8 cellular contexts compared by ENCODE assay signal in the genomic region with DNA sequence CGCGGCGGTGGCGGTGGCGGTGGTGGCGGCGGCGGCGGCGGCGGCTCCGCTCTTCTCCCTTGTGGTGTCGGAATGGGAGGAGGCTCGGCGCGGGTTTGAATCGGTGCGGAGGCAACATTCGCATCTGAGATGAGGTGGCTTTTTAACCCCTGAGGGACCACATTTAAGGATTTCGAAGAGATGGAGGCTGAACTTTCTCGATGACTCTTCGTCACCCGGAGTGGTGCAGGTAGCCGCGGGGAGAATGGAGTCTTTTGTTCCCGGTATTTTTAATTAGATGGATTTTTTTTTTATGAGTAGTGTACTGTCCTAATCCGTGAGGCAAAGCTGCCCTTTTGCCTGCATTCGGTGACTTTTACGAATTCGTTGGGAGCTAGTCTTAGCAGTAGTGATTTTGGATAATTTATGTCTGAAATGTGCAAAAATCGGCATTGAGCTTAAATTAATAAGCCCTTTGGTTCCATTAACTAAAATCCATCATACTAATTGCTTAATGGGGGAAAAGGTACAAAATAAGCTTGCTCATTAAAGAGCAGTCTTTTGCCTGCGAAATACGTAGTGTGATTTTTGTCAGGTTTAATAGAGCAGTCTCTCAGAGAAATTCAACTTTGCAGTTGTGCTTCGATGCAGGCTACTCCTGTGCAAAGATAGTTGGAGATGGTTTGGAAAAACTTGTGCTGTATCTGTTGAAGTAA.
DNase-seq lines count a peak whose midpoint lies in the region; ATAC-seq and TF ChIP-seq lines count a peak whose summit lies in the region.

No MANE protein-coding gene starts in this region.

- H3K9me3 Mint-ChIP-seq in CD8-positive, alpha-beta T cell, result no peaks in the 10 kb centered on the region
- no peaks in the 10 kb centered on the region for H3K9me3 Mint-ChIP-seq in activated CD8-positive, alpha-beta T cell treated with anti-CD3 and anti-CD28 coated beads, Interleukin-2, amount 10 ng/mL, durations not matched to agents 7 days and 5 days (ENCODE audit: insufficient read depth)

- no peaks in the 10 kb centered on the region for H3K36me3 Mint-ChIP-seq in CD8-positive, alpha-beta T cell
- peaks cover 3% of the 10 kb centered on the region for H3K36me3 Mint-ChIP-seq in activated CD8-positive, alpha-beta T cell treated with anti-CD3 and anti-CD28 coated beads, Interleukin-2, amount 10 ng/mL, durations not matched to agents 7 days and 5 days (ENCODE audit: low read depth)

- H3K4me3 ChIP-seq in CD8-positive, alpha-beta T cell (ENCODE audit: low read depth, low read length), result peak overlapping the region; percentile 38
- H3K4me3 ChIP-seq in retinal pigment epithelial cell (ENCODE audit: low read length), result peak overlapping the region; percentile 78

- H3K27ac Mint-ChIP-seq in CD8-positive, alpha-beta T cell, result no peak overlapping the region
- H3K27ac Mint-ChIP-seq in activated CD8-positive, alpha-beta T cell treated with anti-CD3 and anti-CD28 coated beads, Interleukin-2, amount 10 ng/mL, durations not matched to agents 7 days and 5 days, result no peak overlapping the region

- POLR2A ChIA-PET in CD8-positive, alpha-beta T cell (lab: Charles Lee), result no interaction called here
- POLR2A ChIA-PET in HEK293T (lab: Yijun Ruan, JAX), result interaction anchor here (0.9 kb wide), 1 partner anchor 9 kb away, joined by 4 read pairs; no protein-coding TSS in a partner anchor
- POLR2A ChIA-PET in activated CD8-positive, alpha-beta T cell treated with anti-CD3 and anti-CD28 coated beads, Interleukin-2, amount 10 ng/mL, durations not matched to agents 7 days and 5 days (lab: Charles Lee), result no interaction called here

- ATAC-seq in CD8-positive, alpha-beta T cell, result no peak
- no peak for ATAC-seq in activated CD8-positive, alpha-beta T cell treated with anti-CD3 and anti-CD28 coated beads, Interleukin-2, amount 10 ng/mL, durations not matched to agents 7 days and 5 days
- ATAC-seq in HG02623 (IDR thresholded peaks at IDR 0.05; ENCODE audit: unreplicated experiment), result no peak

- no peaks in the 10 kb centered on the region for H3K36me3 ChIP-seq in CD8-positive, alpha-beta T cell (ENCODE audit: insufficient read depth, low read length)

- peaks cover 19% of the 10 kb centered on the region for H3K27me3 ChIP-seq in CD8-positive, alpha-beta T cell (ENCODE audit: insufficient read depth, low read length)

- peaks cover 22% of the 10 kb centered on the region for H3K4me1 Mint-ChIP-seq in CD8-positive, alpha-beta T cell (ENCODE audit: low read depth)
- H3K4me1 Mint-ChIP-seq in activated CD8-positive, alpha-beta T cell treated with anti-CD3 and anti-CD28 coated beads, Interleukin-2, amount 10 ng/mL, durations not matched to agents 7 days and 5 days (ENCODE audit: low read depth), result peaks cover 13% of the 10 kb centered on the region

- peak overlapping the region; percentile 77 for H3K4me3 Mint-ChIP-seq in CD8-positive, alpha-beta T cell
- H3K4me3 Mint-ChIP-seq in activated CD8-positive, alpha-beta T cell treated with anti-CD3 and anti-CD28 coated beads, Interleukin-2, amount 10 ng/mL, durations not matched to agents 7 days and 5 days, result peak overlapping the region; percentile 45

- no peak overlapping the region for H3K27ac ChIP-seq in CD8-positive, alpha-beta T cell (ENCODE audit: low read depth, low read length)

- CTCF ChIA-PET in CD8-positive, alpha-beta T cell (lab: Charles Lee), result interaction anchor here (1.3 kb wide), 1 partner anchor 28 kb away, joined by 3 read pairs; no protein-coding TSS in a partner anchor
- CTCF ChIA-PET in HEK293T (lab: Yijun Ruan, JAX), result interaction anchor here (0.8 kb wide), 1 partner anchor 351 kb away, joined by 3 read pairs; no protein-coding TSS in a partner anchor
- CTCF ChIA-PET in activated CD8-positive, alpha-beta T cell treated with anti-CD3 and anti-CD28 coated beads, Interleukin-2, amount 10 ng/mL, durations not matched to agents 7 days and 5 days (lab: Charles Lee), result no interaction called here

- no peaks in the 10 kb centered on the region for H3K9me3 ChIP-seq in CD8-positive, alpha-beta T cell (ENCODE audit: low read length)

- peaks cover 63% of the 10 kb centered on the region for H3K27me3 Mint-ChIP-seq in CD8-positive, alpha-beta T cell (ENCODE audit: low read depth)
- H3K27me3 Mint-ChIP-seq in activated CD8-positive, alpha-beta T cell treated with anti-CD3 and anti-CD28 coated beads, Interleukin-2, amount 10 ng/mL, durations not matched to agents 7 days and 5 days (ENCODE audit: low read depth), result peaks cover 45% of the 10 kb centered on the region

- no peak for DNase-seq in CD8-positive, alpha-beta T cell
- DNase-seq in HEK293T (ENCODE audit: extremely low spot score) (peak; percentile 25), hypothalamus (lab: John Stamatoyannopoulos, UW) (peak in 26 of 51 donors; percentile 1 to 81 (median 53)), retinal pigment epithelial cell (ENCODE audit: low read depth) (no peak), NCI-H446 treated with DMSO at 0.1 percent for 48 hours (lab: John Stamatoyannopoulos, UW) (no peak), T1000 (lab: John Stamatoyannopoulos, UW) (no peak)
- DNase-seq in activated CD8-positive, alpha-beta T cell treated with anti-CD3 and anti-CD28 coated beads, Interleukin-2, amount 10 ng/mL, durations not matched to agents 7 days and 5 days, result no peak

- TF ChIP-seq CTCF in CD8-positive, alpha-beta T cell (IDR thresholded peaks at IDR 0.05), result no peak
- no peak for TF ChIP-seq CTCF in retinal pigment epithelial cell (conservative IDR thresholded peaks at IDR 0.05; ENCODE audit: low read depth, low read length)

- H3K4me1 ChIP-seq in CD8-positive, alpha-beta T cell (ENCODE audit: insufficient read depth, low read length), result peaks cover 15% of the 10 kb centered on the region

- intact Hi-C loops in CD8-positive, alpha-beta T cell (cut with DNase I, micrococcal nuclease), result no loop called here

TF ChIP-seq in HEK293T, 16 proteins besides CTCF, POLR2A, EP300 and RAD21:
- TF ChIP-seq L3MBTL2 (conservative IDR thresholded peaks at IDR 0.05) (no peak), FOXA1 (IDR thresholded peaks at IDR 0.05) (no peak), CTBP1 (IDR thresholded peaks at IDR 0.05; ENCODE audit: borderline replicate concordance) (no peak), HDGF (IDR thresholded peaks at IDR 0.05; ENCODE audit: borderline replicate concordance) (no peak), NFRKB (IDR thresholded peaks at IDR 0.05) (no peak), FOXK2 (IDR thresholded peaks at IDR 0.05) (no peak), SUZ12 (IDR thresholded peaks at IDR 0.05) (no peak), BHLHE40 (IDR thresholded peaks at IDR 0.05; ENCODE audit: borderline replicate concordance) (no peak), ZNF384 (IDR thresholded peaks at IDR 0.05) (no peak), TARDBP (IDR thresholded peaks at IDR 0.05) (no peak), LEF1 (IDR thresholded peaks at IDR 0.05; ENCODE audit: borderline replicate concordance) (no peak)
- TF ChIP-seq, protein P1, sequence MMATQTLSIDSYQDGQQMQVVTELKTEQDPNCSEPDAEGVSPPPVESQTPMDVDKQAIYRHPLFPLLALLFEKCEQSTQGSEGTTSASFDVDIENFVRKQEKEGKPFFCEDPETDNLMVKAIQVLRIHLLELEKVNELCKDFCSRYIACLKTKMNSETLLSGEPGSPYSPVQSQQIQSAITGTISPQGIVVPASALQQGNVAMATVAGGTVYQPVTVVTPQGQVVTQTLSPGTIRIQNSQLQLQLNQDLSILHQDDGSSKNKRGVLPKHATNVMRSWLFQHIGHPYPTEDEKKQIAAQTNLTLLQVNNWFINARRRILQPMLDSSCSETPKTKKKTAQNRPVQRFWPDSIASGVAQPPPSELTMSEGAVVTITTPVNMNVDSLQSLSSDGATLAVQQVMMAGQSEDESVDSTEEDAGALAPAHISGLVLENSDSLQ (IDR thresholded peaks at IDR 0.05), result no peak

Comparison
In these comparisons a context has a peak if more than half of its experiments do, and no peak if none do; other contexts are left out.
1. DNase-seq: peak in HEK293T (single experiment) and hypothalamus (26 of 51); none in CD8-positive, alpha-beta T cell (0 of 7), activated CD8-positive, alpha-beta T cell treated with anti-CD3 and anti-CD28 coated beads, Interleukin-2, amount 10 ng/mL, durations not matched to agents 7 days and 5 days (single experiment), retinal pigment epithelial cell (single experiment), NCI-H446 treated with DMSO at 0.1 percent for 48 hours (single experiment) and T1000 (single experiment).